7 cellular contexts compared by ENCODE assay signal in the genomic region with DNA sequence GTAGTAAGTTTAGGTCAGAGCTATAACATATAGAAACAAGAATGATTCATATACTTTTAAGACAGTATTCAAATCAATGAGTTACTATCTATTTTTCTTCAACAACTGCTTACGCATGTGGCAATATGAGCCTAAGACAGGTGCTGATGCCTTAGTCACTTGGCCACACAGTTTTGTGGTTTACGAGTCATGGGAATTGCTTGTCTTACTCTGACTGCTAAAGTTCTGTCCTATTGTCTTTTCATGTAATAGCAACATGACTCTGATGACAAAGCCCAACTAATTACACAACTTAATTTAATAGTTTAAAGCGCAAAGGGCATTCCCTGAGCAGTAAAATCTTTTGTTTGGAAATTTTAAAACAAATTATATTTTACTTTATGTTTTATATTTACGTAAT.
DNase-seq lines count a peak whose midpoint lies in the region; ATAC-seq and TF ChIP-seq lines count a peak whose summit lies in the region.

No MANE protein-coding gene starts in this region.

- H3K4me3 ChIP-seq in hepatocyte = no peak overlapping the region

- H3K36me3 ChIP-seq in hepatocyte (replicated peaks; ENCODE audit: insufficient read depth, low read depth) = no peaks in the 10 kb centered on the region

- ATAC-seq in GM18861 (IDR thresholded peaks at IDR 0.05; ENCODE audit: unreplicated experiment) (peak; percentile 73), HG03045 (IDR thresholded peaks at IDR 0.05; ENCODE audit: unreplicated experiment) (peak; percentile 62), HG03439 (IDR thresholded peaks at IDR 0.05; ENCODE audit: unreplicated experiment) (no peak)

- intact Hi-C loops in activated CD4-positive, alpha-beta memory T cell treated with anti-CD3 and anti-CD28 coated beads for 36 hours (cut with micrococcal nuclease) = no loop called here

- H3K36me3 Mint-ChIP-seq in activated CD4-positive, alpha-beta memory T cell treated with anti-CD3 and anti-CD28 coated beads for 36 hours = no peaks in the 10 kb centered on the region
- peaks cover 5% of the 10 kb centered on the region for H3K36me3 Mint-ChIP-seq in nephron (ENCODE audit: low read depth)

- no peaks in the 10 kb centered on the region for H4K20me1 ChIP-seq in hepatocyte (ENCODE audit: insufficient read depth, poor library complexity, severe bottlenecking)

- WGBS in hepatocyte (ENCODE audit: low lambda C conversion rate, missing lambda C conversion rate) = 82% methylated on average over 4 of the region's 4 CpGs

- H2AFZ ChIP-seq in hepatocyte = no peak overlapping the region

- H3K4me1 Mint-ChIP-seq in activated CD4-positive, alpha-beta memory T cell treated with anti-CD3 and anti-CD28 coated beads for 36 hours (ENCODE audit: low read depth) = peaks cover 2% of the 10 kb centered on the region
- H3K4me1 Mint-ChIP-seq in nephron = peaks cover 24% of the 10 kb centered on the region

- H3K9me3 Mint-ChIP-seq in activated CD4-positive, alpha-beta memory T cell treated with anti-CD3 and anti-CD28 coated beads for 36 hours = no peaks in the 10 kb centered on the region
- peaks cover 2% of the 10 kb centered on the region for H3K9me3 Mint-ChIP-seq in nephron

- TF ChIP-seq CTCF in nephron (IDR thresholded peaks at IDR 0.05; ENCODE audit: unreplicated experiment in 3 of 3) = no peak
- no peak for TF ChIP-seq CTCF in hepatocyte (IDR thresholded peaks at IDR 0.05; ENCODE audit: poor library complexity)

- no peak overlapping the region for H3K4me2 ChIP-seq in hepatocyte

- H3K27ac ChIP-seq in hepatocyte (no peak overlapping the region), caudate nucleus (ENCODE audit: low read depth, low read length) (no peak overlapping the region)

- POLR2A ChIA-PET in activated CD4-positive, alpha-beta memory T cell treated with anti-CD3 and anti-CD28 coated beads for 36 hours (lab: Charles Lee) = no interaction called here

- H3K27me3 Mint-ChIP-seq in activated CD4-positive, alpha-beta memory T cell treated with anti-CD3 and anti-CD28 coated beads for 36 hours = no peaks in the 10 kb centered on the region
- no peaks in the 10 kb centered on the region for H3K27me3 Mint-ChIP-seq in nephron (ENCODE audit: low read depth)

- H3K9me2 ChIP-seq in hepatocyte (replicated peaks; ENCODE audit: insufficient read depth) = no peaks in the 10 kb centered on the region

- H3K4me3 Mint-ChIP-seq in activated CD4-positive, alpha-beta memory T cell treated with anti-CD3 and anti-CD28 coated beads for 36 hours = no peak overlapping the region
- H3K4me3 Mint-ChIP-seq in nephron = no peak overlapping the region

- no peaks in the 10 kb centered on the region for H3K27me3 ChIP-seq in hepatocyte

- no peaks in the 10 kb centered on the region for H3K79me2 ChIP-seq in hepatocyte

- CTCF ChIA-PET in activated CD4-positive, alpha-beta memory T cell treated with anti-CD3 and anti-CD28 coated beads for 36 hours (lab: Charles Lee) = no interaction called here

- H3K27ac Mint-ChIP-seq in activated CD4-positive, alpha-beta memory T cell treated with anti-CD3 and anti-CD28 coated beads for 36 hours = no peak overlapping the region
- peak overlapping the region in 2 of 3 experiments; percentile 41 to 92 for H3K27ac Mint-ChIP-seq in nephron

- peak; percentile 64 for DNase-seq in activated CD4-positive, alpha-beta memory T cell treated with anti-CD3 and anti-CD28 coated beads for 36 hours
- DNase-seq in hepatocyte (ENCODE audit: low spot score) (no peak), caudate nucleus (lab: John Stamatoyannopoulos, UW) (no peak)

- H3K4me1 ChIP-seq in hepatocyte (ENCODE audit: insufficient read depth) = no peaks in the 10 kb centered on the region

- H3K9me3 ChIP-seq in hepatocyte (ENCODE audit: low read depth) = no peaks in the 10 kb centered on the region
